Comparison of ENCODE assay signal across 8 cellular contexts in the genomic region with DNA sequence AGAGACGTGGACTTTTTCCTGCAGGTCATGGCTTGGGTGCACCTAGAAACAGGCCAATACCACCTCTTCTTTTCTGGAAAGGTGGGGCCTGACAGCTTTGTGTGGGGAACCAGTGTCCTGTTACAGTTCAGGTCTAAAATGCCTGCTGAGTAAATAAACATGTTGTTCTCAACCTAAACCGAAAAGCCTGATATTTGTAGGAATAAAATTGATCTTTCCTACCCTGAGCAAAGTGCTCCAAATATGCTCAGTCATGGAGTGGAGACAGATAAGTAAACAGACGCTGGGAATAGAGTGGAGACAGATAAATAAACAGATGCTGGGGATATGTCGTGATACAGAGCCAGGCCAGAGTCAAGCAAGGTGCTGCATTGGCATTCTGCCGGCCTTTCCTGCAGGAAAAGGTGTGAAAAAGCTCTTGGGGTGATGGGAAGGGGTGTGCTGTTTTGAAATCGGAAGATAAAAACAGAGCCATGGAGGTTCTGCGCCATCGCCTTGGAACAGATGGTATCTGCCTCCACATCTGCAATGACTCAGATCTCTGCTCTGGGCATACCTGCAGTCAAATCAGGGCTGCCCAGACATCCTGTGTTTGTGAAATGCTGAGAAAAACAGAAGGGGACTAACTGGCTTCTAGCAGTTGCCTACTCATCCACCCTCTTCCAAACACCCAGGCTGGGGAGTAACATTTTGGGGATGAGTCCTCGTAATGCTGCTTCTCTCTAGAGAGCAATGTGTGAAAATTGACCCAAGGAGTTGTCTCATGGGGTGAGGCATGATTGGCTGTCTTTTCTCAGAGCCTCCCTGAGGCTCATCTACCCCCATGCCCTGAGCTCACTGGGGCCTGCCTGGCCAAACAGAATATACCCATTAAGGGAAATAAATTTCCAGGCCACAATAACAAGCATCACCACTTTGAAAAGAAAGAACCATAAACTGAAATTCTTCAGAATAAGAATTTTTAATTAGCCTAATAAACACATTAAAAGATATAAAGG. TPM values are rescaled to one million over a fixed set of nuclear protein-coding genes. Genes with fewer than 3 reads are reported as not detected.
DNase-seq lines count a peak whose midpoint lies in the region; ATAC-seq, FAIRE-seq and TF ChIP-seq lines count a peak whose summit lies in the region.

No MANE protein-coding gene starts in this region.

- no peak overlapping the region for H3K27ac ChIP-seq in aorta (ENCODE audit: low read depth in 1 of 2, low read length in 2 of 2)

- WGBS in aorta, 2 donors, result 80 to 82% methylated on average over 9 of the region's 9 CpGs

- no peak overlapping the region for H3K4me3 ChIP-seq in aorta (ENCODE audit: low read length in 2 of 2)

- H3K9me3 ChIP-seq in aorta (ENCODE audit: control insufficient read depth, low read length), result no peaks in the 10 kb centered on the region

- peak overlapping the region in 2 of 3 donors; percentile 0 to 20 for H3K27ac Mint-ChIP-seq in IgD-negative memory B cell

- intact Hi-C loops in aorta (cut with DNase I), result no loop called here

- H3K27me3 ChIP-seq in aorta (ENCODE audit: control insufficient read depth in 1 of 2, insufficient read depth in 2 of 2, low read length in 1 of 2), result no peaks in the 10 kb centered on the region

- H3K4me1 ChIP-seq in aorta (ENCODE audit: control insufficient read depth in 1 of 2, insufficient read depth in 2 of 2, low read length in 2 of 2), result peaks cover 0 to 2% of the 10 kb centered on the region in 2 donors

- peak; percentile 34 for DNase-seq in EH (ENCODE audit: low read depth)
- peak; percentile 85 to 88 for DNase-seq in erythroblast (lab: John Stamatoyannopoulos, UW)
- no peak for DNase-seq in EL
- no peak for DNase-seq in urothelium cell line (ENCODE audit: low spot score)
- DNase-seq in aorta, result no peak

- no peaks in the 10 kb centered on the region for H3K27me3 Mint-ChIP-seq in IgD-negative memory B cell

- no peak for FAIRE-seq in urothelium cell line (lab: Jason Lieb, UNC)

- no peaks in the 10 kb centered on the region for H3K9me3 Mint-ChIP-seq in IgD-negative memory B cell

- H3K36me3 Mint-ChIP-seq in IgD-negative memory B cell, result peaks cover 2% of the 10 kb centered on the region

- peaks cover 8 to 13% (median 13%) of the 10 kb centered on the region in 3 donors for H3K4me1 Mint-ChIP-seq in IgD-negative memory B cell

- peak overlapping the region in 3 of 4 donors; percentile 38 to 80 (median 49) for H3K4me3 Mint-ChIP-seq in IgD-negative memory B cell

- peak; percentile 63 for ATAC-seq in GM19455 (IDR thresholded peaks at IDR 0.05; ENCODE audit: unreplicated experiment)
- ATAC-seq in GM21381 (IDR thresholded peaks at IDR 0.05; ENCODE audit: unreplicated experiment), result no peak
- ATAC-seq in aorta (ENCODE audit: low FRiP score), result no peak

- no peak for TF ChIP-seq POLR2A in erythroblast (IDR thresholded peaks at IDR 0.05; ENCODE audit: low read length)

- no peaks in the 10 kb centered on the region for H3K36me3 ChIP-seq in aorta (ENCODE audit: control insufficient read depth in 1 of 2, insufficient read depth in 2 of 2, low read length in 1 of 2)

RNA-seq across cellular contexts. Expression of gene TRPV2, which starts 16.8 kb away (rescaled TPM):
- polyA plus RNA-seq in IgD-negative memory B cell (73.6 TPM), aorta (10 to 100 TPM in 1 of 2 donors, 1 to 10 TPM in 1; 8.5 to 27.7 TPM)
- 10 to 100 TPM; 33.4 to 40.3 TPM for total RNA-seq in aorta

RNA-seq across cellular contexts. Expression of gene UBB, which starts 17.7 kb away (rescaled TPM):
- polyA plus RNA-seq in IgD-negative memory B cell (2,178 TPM), aorta (1,000 to 10,000 TPM in 1 of 2 donors, 100 to 1,000 TPM in 1; 929 to 1,130 TPM)
- total RNA-seq in aorta, result 100 to 1,000 TPM; 809 to 914 TPM

RNA-seq across cellular contexts. Expression of gene CENPV, which starts 45.3 kb away (rescaled TPM):
- polyA plus RNA-seq in IgD-negative memory B cell (17.3 TPM), aorta (10 to 100 TPM; 17.2 to 33.8 TPM)
- total RNA-seq in aorta, result 10 to 100 TPM in 1 of 2 donors, 1 to 10 TPM in 1; 9.5 to 24.8 TPM

Comparison
In these comparisons a context has a peak if more than half of its experiments do, and no peak if none do; other contexts are left out.
1. DNase-seq: peak in EH (single experiment) and erythroblast (2 of 2); none in EL (single experiment), urothelium cell line (single experiment) and aorta (0 of 2).